12 cellular contexts compared by ENCODE assay signal in genomic region chr1:6472391-6472790, GRCh38.
DNase-seq lines count a peak whose midpoint lies in the region; TF ChIP-seq lines count a peak whose summit lies in the region.
"Had no signal": no experiment of that assay in that cellular context is flagged by ENCODE, and none has a peak within 500 bp of the region (broad histone marks: within the 10 kb centered on the region; RNA-seq: fewer than 3 reads in every experiment).

No MANE protein-coding gene starts in this region.

- no peak overlapping the region for H3K4me3 ChIP-seq in epithelial cell of esophagus (ENCODE audit: low read length)
- H3K4me3 ChIP-seq in skin epidermis = no peak overlapping the region

- DNase-seq in DMS53 (lab: John Stamatoyannopoulos, UW) (peak; percentile 29), DMS53 treated with DMSO at 0.1 percent for 48 hours (lab: John Stamatoyannopoulos, UW; ENCODE audit: unreplicated experiment) (no peak), NCI-H526 treated with DMSO at 0.1 percent for 48 hours (lab: John Stamatoyannopoulos, UW) (peak; percentile 73), epithelial cell of esophagus (ENCODE audit: low read depth) (no peak), pons (ENCODE audit: low spot score) (no peak), cerebellar nuclear complex (lab: John Stamatoyannopoulos, UW) (no peak), NCI-H2081 (lab: John Stamatoyannopoulos, UW) (no peak)
- DNase-seq: 8988T; activated T-cell treated with anti-CD3 and anti-CD28 coated beads, Interleukin-2, amount 50 U/mL, for 1 hour; hippocampal formation; NCI-H510A treated with DMSO at 0.1 percent for 48 hours had no signal

- peak overlapping the region in 14 of 21 experiments; percentile 9 to 83 (median 54) for H3K27ac ChIP-seq in skin epidermis

- peak; percentile 54 for TF ChIP-seq CTCF in epithelial cell of esophagus (IDR thresholded peaks at IDR 0.05; ENCODE audit: insufficient read depth, low read depth, low read length, missing control alignments)

Comparison
In these comparisons a context has a peak if more than half of its experiments do, and no peak if none do; other contexts are left out.
1. DNase-seq: peak in DMS53 (single experiment) and NCI-H526 treated with DMSO at 0.1 percent for 48 hours (single experiment); none in DMS53 treated with DMSO at 0.1 percent for 48 hours (single experiment), epithelial cell of esophagus (single experiment), pons (single experiment), cerebellar nuclear complex (0 of 2) and NCI-H2081 (0 of 2).